ENCODE assay signal across 1 cellular context in genomic region chr1:36824390-36824861, GRCh38.
TF ChIP-seq lines count a peak whose summit lies in the region.

No MANE protein-coding gene starts in this region.

TF ChIP-seq in K562, 482 proteins besides CTCF, POLR2A, EP300 and RAD21 (continued from another document and continues in another):
- TF ChIP-seq ZNF318 (IDR thresholded peaks at IDR 0.05; ENCODE audit: borderline replicate concordance in 1 of 2, low read depth in 1 of 2) = no peak
- TF ChIP-seq SMC3 (conservative IDR thresholded peaks at IDR 0.05; ENCODE audit: insufficient read depth, low read depth, low read length) = no peak
- TF ChIP-seq RBM15 (IDR thresholded peaks at IDR 0.05; ENCODE audit: insufficient read depth, low read length) = no peak
- TF ChIP-seq ZKSCAN8 (CRISPR knock-in tag; IDR thresholded peaks at IDR 0.05) = no peak
- TF ChIP-seq, protein P1, sequence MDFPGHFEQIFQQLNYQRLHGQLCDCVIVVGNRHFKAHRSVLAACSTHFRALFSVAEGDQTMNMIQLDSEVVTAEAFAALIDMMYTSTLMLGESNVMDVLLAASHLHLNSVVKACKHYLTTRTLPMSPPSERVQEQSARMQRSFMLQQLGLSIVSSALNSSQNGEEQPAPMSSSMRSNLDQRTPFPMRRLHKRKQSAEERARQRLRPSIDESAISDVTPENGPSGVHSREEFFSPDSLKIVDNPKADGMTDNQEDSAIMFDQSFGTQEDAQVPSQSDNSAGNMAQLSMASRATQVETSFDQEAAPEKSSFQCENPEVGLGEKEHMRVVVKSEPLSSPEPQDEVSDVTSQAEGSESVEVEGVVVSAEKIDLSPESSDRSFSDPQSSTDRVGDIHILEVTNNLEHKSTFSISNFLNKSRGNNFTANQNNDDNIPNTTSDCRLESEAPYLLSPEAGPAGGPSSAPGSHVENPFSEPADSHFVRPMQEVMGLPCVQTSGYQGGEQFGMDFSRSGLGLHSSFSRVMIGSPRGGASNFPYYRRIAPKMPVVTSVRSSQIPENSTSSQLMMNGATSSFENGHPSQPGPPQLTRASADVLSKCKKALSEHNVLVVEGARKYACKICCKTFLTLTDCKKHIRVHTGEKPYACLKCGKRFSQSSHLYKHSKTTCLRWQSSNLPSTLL (IDR thresholded peaks at IDR 0.05) = no peak
- TF ChIP-seq MTA1 (IDR thresholded peaks at IDR 0.05; ENCODE audit: borderline replicate concordance) = no peak
- TF ChIP-seq STAT6 (CRISPR knock-in tag; IDR thresholded peaks at IDR 0.05) = no peak
- TF ChIP-seq GTF2E2 (tag; IDR thresholded peaks at IDR 0.05) = no peak
- TF ChIP-seq ARID3A (IDR thresholded peaks at IDR 0.05; ENCODE audit: borderline replicate concordance, low read depth, low read length) = no peak
- TF ChIP-seq TRIM24 (IDR thresholded peaks at IDR 0.05) = peak; percentile 40; a peak in 1 of 4 replicates
- peak; percentile 45; the same call in 1 of the 2 replicates for TF ChIP-seq NFE2L1 (tag; IDR thresholded peaks at IDR 0.05; ENCODE audit: borderline replicate concordance, low read depth)
- TF ChIP-seq SNRNP70 (optimal IDR thresholded peaks at IDR 0.05; ENCODE audit: low read depth, low read length) = no peak
- no peak for TF ChIP-seq NFIX (CRISPR knock-in tag; IDR thresholded peaks at IDR 0.05; ENCODE audit: low read depth)
- no peak for TF ChIP-seq ZBTB17 (CRISPR knock-in tag; IDR thresholded peaks at IDR 0.05)
- TF ChIP-seq ZNF140 (CRISPR knock-in tag; IDR thresholded peaks at IDR 0.05) = no peak
- no peak for TF ChIP-seq ZBTB12 (CRISPR knock-in tag; IDR thresholded peaks at IDR 0.05)
- TF ChIP-seq RHOXF2B (CRISPR knock-in tag; conservative IDR thresholded peaks at IDR 0.05) = no peak
- no peak for TF ChIP-seq TAL1 (IDR thresholded peaks at IDR 0.05)
- TF ChIP-seq, protein P2, sequence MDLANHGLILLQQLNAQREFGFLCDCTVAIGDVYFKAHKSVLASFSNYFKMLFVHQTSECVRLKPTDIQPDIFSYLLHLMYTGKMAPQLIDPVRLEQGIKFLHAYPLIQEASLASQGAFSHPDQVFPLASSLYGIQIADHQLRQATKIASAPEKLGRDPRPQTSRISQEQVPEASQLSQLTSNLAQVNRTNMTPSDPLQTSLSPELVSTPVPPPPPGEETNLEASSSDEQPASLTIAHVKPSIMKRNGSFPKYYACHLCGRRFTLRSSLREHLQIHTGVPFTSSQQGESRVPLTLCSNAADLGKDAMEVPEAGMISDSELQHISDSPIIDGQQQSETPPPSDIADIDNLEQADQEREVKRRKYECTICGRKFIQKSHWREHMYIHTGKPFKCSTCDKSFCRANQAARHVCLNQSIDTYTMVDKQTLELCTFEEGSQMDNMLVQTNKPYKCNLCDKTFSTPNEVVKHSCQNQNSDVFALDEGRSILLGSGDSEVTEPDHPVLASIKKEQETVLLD (IDR thresholded peaks at IDR 0.05) = no peak
- no peak for TF ChIP-seq TSC22D4 (tag; IDR thresholded peaks at IDR 0.05)
- no peak for TF ChIP-seq ZBTB33 (CRISPR knock-in tag; IDR thresholded peaks at IDR 0.05)
- TF ChIP-seq ETS1 (conservative IDR thresholded peaks at IDR 0.05; ENCODE audit: control insufficient read depth, low read depth, low read length) = no peak
- no peak for TF ChIP-seq MTF1 (CRISPR knock-in tag; IDR thresholded peaks at IDR 0.05; ENCODE audit: borderline replicate concordance)
- no peak for TF ChIP-seq NR4A1 (CRISPR knock-in tag; IDR thresholded peaks at IDR 0.05)
- TF ChIP-seq NR4A1 (tag; IDR thresholded peaks at IDR 0.05) = no peak
- TF ChIP-seq HOXB6 (CRISPR knock-in tag; IDR thresholded peaks at IDR 0.05; ENCODE audit: borderline replicate concordance) = no peak
- no peak for TF ChIP-seq HNRNPL (IDR thresholded peaks at IDR 0.05; ENCODE audit: low read depth, low read length)
- TF ChIP-seq SIN3A (IDR thresholded peaks at IDR 0.05; ENCODE audit: borderline replicate concordance in 2 of 2, control insufficient read depth in 1 of 2, low read depth in 2 of 2, low read length in 2 of 2) = no peak
- TF ChIP-seq ZNF41 (CRISPR knock-in tag; conservative IDR thresholded peaks at IDR 0.05) = no peak
- TF ChIP-seq DACH1 (IDR thresholded peaks at IDR 0.05; ENCODE audit: partially characterized antibody) = no peak
- no peak for TF ChIP-seq HCFC1 (IDR thresholded peaks at IDR 0.05; ENCODE audit: low read depth, low read length)
- TF ChIP-seq NCOA1 (IDR thresholded peaks at IDR 0.05; ENCODE audit: low read depth) = no peak
- no peak for TF ChIP-seq SREBF2 (CRISPR knock-in tag; IDR thresholded peaks at IDR 0.05)
- no peak for TF ChIP-seq CREB1 (IDR thresholded peaks at IDR 0.05)
- TF ChIP-seq CREB1 (CRISPR knock-in tag; IDR thresholded peaks at IDR 0.05) = no peak
- TF ChIP-seq PPARD (CRISPR knock-in tag; IDR thresholded peaks at IDR 0.05) = no peak
- TF ChIP-seq, protein P3, sequence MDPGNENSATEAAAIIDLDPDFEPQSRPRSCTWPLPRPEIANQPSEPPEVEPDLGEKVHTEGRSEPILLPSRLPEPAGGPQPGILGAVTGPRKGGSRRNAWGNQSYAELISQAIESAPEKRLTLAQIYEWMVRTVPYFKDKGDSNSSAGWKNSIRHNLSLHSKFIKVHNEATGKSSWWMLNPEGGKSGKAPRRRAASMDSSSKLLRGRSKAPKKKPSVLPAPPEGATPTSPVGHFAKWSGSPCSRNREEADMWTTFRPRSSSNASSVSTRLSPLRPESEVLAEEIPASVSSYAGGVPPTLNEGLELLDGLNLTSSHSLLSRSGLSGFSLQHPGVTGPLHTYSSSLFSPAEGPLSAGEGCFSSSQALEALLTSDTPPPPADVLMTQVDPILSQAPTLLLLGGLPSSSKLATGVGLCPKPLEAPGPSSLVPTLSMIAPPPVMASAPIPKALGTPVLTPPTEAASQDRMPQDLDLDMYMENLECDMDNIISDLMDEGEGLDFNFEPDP (CRISPR knock-in tag; IDR thresholded peaks at IDR 0.05) = no peak
- no peak for TF ChIP-seq DMBX1 (CRISPR knock-in tag; IDR thresholded peaks at IDR 0.05; ENCODE audit: borderline replicate concordance)
